27 cellular contexts compared by ENCODE assay signal in genomic region chr15:38144921-38145320, GRCh38.
A peak's percentile ranks its signal among the peaks of the same experiment; 100 is the strongest.
DNase-seq lines count a peak whose midpoint lies in the region; FAIRE-seq and TF ChIP-seq lines count a peak whose summit lies in the region.
"Had no signal": no experiment of that assay in that cellular context is flagged by ENCODE, and none has a peak within 500 bp of the region (broad histone marks: within the 10 kb centered on the region; RNA-seq: fewer than 3 reads in every experiment).

No MANE protein-coding gene starts in this region.

- no peak overlapping the region for H3K27ac Mint-ChIP-seq in astrocyte (ENCODE audit: unreplicated experiment)
- H3K27ac Mint-ChIP-seq in activated T-cell treated with anti-CD3 and anti-CD28 coated beads, Interleukin-2, amount 50 U/mL, for 24 hours: no peak overlapping the region
- H3K27ac Mint-ChIP-seq: activated CD4-positive, alpha-beta memory T cell treated with anti-CD3 and anti-CD28 coated beads, Interleukin-2, amount 10 ng/mL, durations not matched to agents 7 days and 5 days; activated naive CD8-positive, alpha-beta T cell treated with anti-CD3 and anti-CD28 coated beads, Interleukin-2, amount 50 U/mL, for 24 hours; CD14-positive monocyte; dendritic cell treated with granulocyte-macrophage colony-stimulating factor and Interleukin-4, amounts not matched to agents 40 ng/mL and 50 ng/mL, for 4 days; IgD-negative memory B cell; stimulated activated memory B cell treated with anti-CD40 and anti-IgM and Interleukin-4, amounts not matched to agents 10 μg/mL and 1 μg/mL and 100 μg/mL, for 72 hours; T-cell had no signal

- H3K9ac ChIP-seq in GM23248 (no peak overlapping the region), astrocyte (ENCODE audit: low read length) (no peak overlapping the region), skeletal muscle satellite cell (ENCODE audit: low read depth, low read length) (peak overlapping the region; percentile 66)

- TF ChIP-seq CTCF in astrocyte (IDR thresholded peaks at IDR 0.05; ENCODE audit: insufficient read depth, low read depth, low read length): no peak

- no peaks in the 10 kb centered on the region for H3K27me3 Mint-ChIP-seq in astrocyte (ENCODE audit: low read depth, unreplicated experiment)
- H3K27me3 Mint-ChIP-seq in activated T-cell treated with anti-CD3 and anti-CD28 coated beads, Interleukin-2, amount 50 U/mL, for 24 hours: peaks cover 4% of the 10 kb centered on the region
- H3K27me3 Mint-ChIP-seq: IgD-negative memory B cell had no signal

- WGBS in GM23248 (ENCODE audit: low coverage in 1 of 2, low lambda C conversion rate in 2 of 2, missing lambda C conversion rate in 2 of 2), 2 experiments: 33 to 48% methylated on average over 1 of the region's 1 CpG

- no peaks in the 10 kb centered on the region for H3K9me2 ChIP-seq in GM23248 (ENCODE audit: insufficient read depth)

- no peaks in the 10 kb centered on the region for H3K4me1 Mint-ChIP-seq in astrocyte (ENCODE audit: low read depth, unreplicated experiment)
- H3K4me1 Mint-ChIP-seq in activated T-cell treated with anti-CD3 and anti-CD28 coated beads, Interleukin-2, amount 50 U/mL, for 24 hours (ENCODE audit: low read depth): peaks cover 3% of the 10 kb centered on the region

- H2AFZ ChIP-seq in GM23248 (peak overlapping the region; percentile 26; the same call in 1 of the 2 replicates), astrocyte (ENCODE audit: low read depth, low read length) (peak overlapping the region; percentile 78)

- H4K20me1 ChIP-seq in GM23248 (ENCODE audit: insufficient read depth) (no peaks in the 10 kb centered on the region), astrocyte (ENCODE audit: insufficient read depth, low read length) (no peaks in the 10 kb centered on the region)

- H3K4me3 ChIP-seq in GM23248 (no peak overlapping the region), astrocyte (ENCODE audit: insufficient read depth, low read depth, low read length) (no peak overlapping the region), skeletal muscle satellite cell (ENCODE audit: low read length) (peak overlapping the region; percentile 29)
- H3K4me3 ChIP-seq: cardiac muscle cell, vagina had no signal

- H3K9me3 ChIP-seq in GM23248 (ENCODE audit: low read depth): no peaks in the 10 kb centered on the region
- no peaks in the 10 kb centered on the region for H3K9me3 ChIP-seq in astrocyte (ENCODE audit: insufficient read depth, low read depth, low read length)
- peaks cover 1% of the 10 kb centered on the region for H3K9me3 ChIP-seq in skeletal muscle satellite cell (replicated peaks; ENCODE audit: low read length)
- H3K9me3 ChIP-seq: vagina had no signal

- H3K4me2 ChIP-seq in GM23248 (ENCODE audit: unreplicated experiment) (no peak overlapping the region), astrocyte (ENCODE audit: low read length) (peak overlapping the region; percentile 66), skeletal muscle satellite cell (ENCODE audit: low read length) (peak overlapping the region; percentile 70)

- H3K79me2 ChIP-seq in GM23248 (ENCODE audit: insufficient read depth) (no peaks in the 10 kb centered on the region), astrocyte (ENCODE audit: insufficient read depth, low read length) (no peaks in the 10 kb centered on the region)

- H3K27me3 ChIP-seq in GM23248 (replicated peaks; ENCODE audit: insufficient read depth) (no peaks in the 10 kb centered on the region), astrocyte (ENCODE audit: insufficient read depth, low read length) (no peaks in the 10 kb centered on the region), skeletal muscle satellite cell (ENCODE audit: control insufficient read depth, insufficient read depth, low read length) (no peaks in the 10 kb centered on the region)
- H3K27me3 ChIP-seq: cardiac muscle cell, vagina had no signal

- H3K36me3 Mint-ChIP-seq in astrocyte (ENCODE audit: low read depth, unreplicated experiment): peaks cover 1% of the 10 kb centered on the region
- no peaks in the 10 kb centered on the region for H3K36me3 Mint-ChIP-seq in activated T-cell treated with anti-CD3 and anti-CD28 coated beads, Interleukin-2, amount 50 U/mL, for 24 hours (ENCODE audit: low read depth)
- H3K36me3 Mint-ChIP-seq: CD14-positive monocyte; IgD-negative memory B cell; stimulated activated memory B cell treated with anti-CD40 and anti-IgM and Interleukin-4, amounts not matched to agents 10 μg/mL and 1 μg/mL and 100 μg/mL, for 72 hours; T-cell had no signal

- peaks cover 6% of the 10 kb centered on the region; the same call in 1 of the 2 replicates for H3F3A ChIP-seq in GM23248 (ENCODE audit: insufficient read depth)

- peaks cover 9% of the 10 kb centered on the region for H3K9me3 Mint-ChIP-seq in astrocyte (ENCODE audit: unreplicated experiment)
- H3K9me3 Mint-ChIP-seq in activated T-cell treated with anti-CD3 and anti-CD28 coated beads, Interleukin-2, amount 50 U/mL, for 24 hours: no peaks in the 10 kb centered on the region

- no peak overlapping the region for H3K4me3 Mint-ChIP-seq in astrocyte (ENCODE audit: unreplicated experiment)
- no peak overlapping the region for H3K4me3 Mint-ChIP-seq in activated T-cell treated with anti-CD3 and anti-CD28 coated beads, Interleukin-2, amount 50 U/mL, for 24 hours
- H3K4me3 Mint-ChIP-seq: activated CD4-positive, alpha-beta memory T cell treated with anti-CD3 and anti-CD28 coated beads, Interleukin-2, amount 10 ng/mL, durations not matched to agents 7 days and 5 days; activated naive CD8-positive, alpha-beta T cell treated with anti-CD3 and anti-CD28 coated beads, Interleukin-2, amount 50 U/mL, for 24 hours; CD14-positive monocyte; dendritic cell treated with granulocyte-macrophage colony-stimulating factor and Interleukin-4, amounts not matched to agents 40 ng/mL and 50 ng/mL, for 4 days; IgD-negative memory B cell; stimulated activated memory B cell treated with anti-CD40 and anti-IgM and Interleukin-4, amounts not matched to agents 10 μg/mL and 1 μg/mL and 100 μg/mL, for 72 hours; T-cell had no signal

- H3K4me1 ChIP-seq in GM23248 (ENCODE audit: insufficient read depth) (peaks cover 11% of the 10 kb centered on the region; the same call in 1 of the 2 replicates), astrocyte (ENCODE audit: insufficient read depth, low read length) (peaks cover 12% of the 10 kb centered on the region), skeletal muscle satellite cell (ENCODE audit: control insufficient read depth, insufficient read depth, low read length) (peaks cover 28% of the 10 kb centered on the region)
- H3K4me1 ChIP-seq: vagina had no signal

- DNase-seq in GM23248 (peak; percentile 53), astrocyte (ENCODE audit: low read depth) (peak; percentile 13), hepatic stellate cell (ENCODE audit: low spot score) (peak; percentile 12), occipital lobe (lab: John Stamatoyannopoulos, UW) (no peak), DMS153 treated with DMSO at 0.1 percent for 48 hours (lab: John Stamatoyannopoulos, UW; ENCODE audit: unreplicated experiment) (no peak)
- no peak for DNase-seq in effector CD8-positive, alpha-beta T cell (lab: John Stamatoyannopoulos, UW)
- DNase-seq in activated T-cell treated with anti-CD3 and anti-CD28 coated beads, Interleukin-2, amount 50 U/mL, for 24 hours: no peak
- DNase-seq: activated CD4-positive, alpha-beta memory T cell treated with anti-CD3 and anti-CD28 coated beads, Interleukin-2, amount 10 ng/mL, durations not matched to agents 7 days and 5 days; activated CD4-positive, CD25-positive, alpha-beta regulatory T cell treated with anti-CD3 and anti-CD28 coated beads, Interleukin-2, amount 50 U/mL, for 72 hours; activated gamma-delta T cell; activated naive CD8-positive, alpha-beta T cell treated with anti-CD3 and anti-CD28 coated beads, Interleukin-2, amount 50 U/mL, for 24 hours; activated T-cell treated with anti-CD3 and anti-CD28 coated beads for 4 hours; mammary epithelial cell; NCI-H1417 treated with DMSO at 0.1 percent for 48 hours; NCI-H2081 treated with DMSO at 0.1 percent for 48 hours; OCI-M1; SHP77 treated with DMSO at 0.1 percent for 48 hours; stimulated activated CD4-positive, alpha-beta T cell treated with anti-CD3 and anti-CD28 coated beads, Interleukin-4, amount 100 ng/mL, for 1 hour; T-cell had no signal

- in situ Hi-C loops in GM23248 (cut with MboI): no loop called here

- H3K36me3 ChIP-seq in GM23248 (ENCODE audit: low read depth) (no peaks in the 10 kb centered on the region; the same call in 1 of the 2 replicates), astrocyte (ENCODE audit: insufficient read depth, low read length) (no peaks in the 10 kb centered on the region), skeletal muscle satellite cell (ENCODE audit: insufficient read depth, low read length) (no peaks in the 10 kb centered on the region)
- H3K36me3 ChIP-seq: cardiac muscle cell, vagina had no signal

- H3K27ac ChIP-seq in GM23248 (no peak overlapping the region), astrocyte (ENCODE audit: low read depth, low read length) (no peak overlapping the region)
- H3K27ac ChIP-seq: cardiac muscle cell, vagina had no signal

- no peak for FAIRE-seq in astrocyte (lab: Jason Lieb, UNC)
- FAIRE-seq: GM19239 had no signal

Comparison
In these comparisons a context has a peak if more than half of its experiments do, and no peak if none do; other contexts are left out.
1. DNase-seq: peak in GM23248 (single experiment), astrocyte (single experiment) and hepatic stellate cell (single experiment); none in effector CD8-positive, alpha-beta T cell (single experiment), occipital lobe (single experiment), DMS153 treated with DMSO at 0.1 percent for 48 hours (single experiment) and activated T-cell treated with anti-CD3 and anti-CD28 coated beads, Interleukin-2, amount 50 U/mL, for 24 hours (single experiment).